ENCODE assay signal across 27 cellular contexts in genomic region chr15:83567318-83567717, GRCh38.
A peak's percentile ranks its signal among the peaks of the same experiment; 100 is the strongest.
DNase-seq lines count a peak whose midpoint lies in the region; ATAC-seq, FAIRE-seq and TF ChIP-seq lines count a peak whose summit lies in the region.
"Had no signal": no experiment of that assay in that cellular context is flagged by ENCODE, and none has a peak within 500 bp of the region (broad histone marks: within the 10 kb centered on the region; RNA-seq: fewer than 3 reads in every experiment).

No MANE protein-coding gene starts in this region.

- DNase-seq in A549 (ENCODE audit: low read depth in 1 of 2, low spot score in 1 of 2) (no peak), HT1080 (ENCODE audit: low read depth) (peak; percentile 11), GM12878 (ENCODE audit: low read depth, low spot score) (peak; percentile 3), kidney tubule cell (ENCODE audit: low spot score) (peak; percentile 41), upper lobe of left lung (no peak), DMS 273 treated with DMSO at 0.1 percent for 48 hours (lab: John Stamatoyannopoulos, UW) (no peak), H7 (no peak)
- DNase-seq: 8988T; C1 segment of cervical spinal cord; CD4-positive, alpha-beta memory T cell; COR-L47; HFFc6; KBM-7; NCI-H2029 treated with DMSO at 0.1 percent for 48 hours; NCI-H446 treated with DMSO at 0.1 percent for 48 hours; NCI-H82; NK-92 treated with Interleukin-12 subunit alpha and Interleukin-12 subunit beta, amount 100 ng/mL, for 24 hours; SHP77 treated with DMSO at 0.1 percent for 48 hours had no signal

- no peaks in the 10 kb centered on the region for H4K20me1 ChIP-seq in GM12878 (ENCODE audit: control insufficient read depth, insufficient read depth)

- H3K9me3 ChIP-seq in A549 (no peaks in the 10 kb centered on the region), GM12878 (replicated peaks; ENCODE audit: control insufficient read depth, insufficient read depth, low read length) (no peaks in the 10 kb centered on the region), upper lobe of left lung (no peaks in the 10 kb centered on the region)
- H3K9me3 ChIP-seq: HAP-1 had no signal

- no peak overlapping the region for H3K9ac ChIP-seq in GM12878 (ENCODE audit: control insufficient read depth, insufficient read depth, low read length)

- H3K27ac ChIP-seq in A549 (no peak overlapping the region), GM12878 (ENCODE audit: control insufficient read depth, insufficient read depth) (no peak overlapping the region), upper lobe of left lung (no peak overlapping the region)
- H3K27ac ChIP-seq: RWPE1, SK-N-MC had no signal

- RAD21 ChIA-PET in GM12878 (lab: Charles Lee; ENCODE audit: unreplicated experiment): no interaction called here

- H3K4me3 ChIP-seq in A549 (no peak overlapping the region), GM12878 (no peak overlapping the region), upper lobe of left lung (no peak overlapping the region), H7 (ENCODE audit: insufficient read depth, low read depth, low read length) (no peak overlapping the region)
- H3K4me3 ChIP-seq: GM23338, HAP-1, SK-N-MC had no signal

- TF ChIP-seq EP300 in A549 (IDR thresholded peaks at IDR 0.05): no peak
- TF ChIP-seq EP300 in GM12878 (IDR thresholded peaks at IDR 0.05; ENCODE audit: borderline replicate concordance in 1 of 2, control insufficient read depth in 1 of 2, low read depth in 2 of 2, low read length in 2 of 2): no peak
- no peak for TF ChIP-seq EP300 in upper lobe of left lung (IDR thresholded peaks at IDR 0.05)

- ATAC-seq in A549: peak; percentile 46 to 48; a peak in 4 of 6 replicates
- ATAC-seq in GM12878: peak; percentile 38; the same call in 1 of the 3 replicates
- no peak for ATAC-seq in GM18858 (IDR thresholded peaks at IDR 0.05; ENCODE audit: unreplicated experiment)
- ATAC-seq in upper lobe of left lung (ENCODE audit: low FRiP score in 2 of 2): no peak
- ATAC-seq: GM23338, Panc1 had no signal

- no peak overlapping the region for H2AFZ ChIP-seq in GM12878 (ENCODE audit: control insufficient read depth, low read depth, low read length)
- H2AFZ ChIP-seq: GM23338 had no signal

- in situ Hi-C loops in GM12878 (cut with MboI): no loop called here

- TF ChIP-seq RAD21 in A549 (conservative IDR thresholded peaks at IDR 0.05 in 1 of 2, IDR thresholded peaks at IDR 0.05 in 1 of 2) (no peak), GM12878 (IDR thresholded peaks at IDR 0.05; ENCODE audit: insufficient read depth, low read depth, low read length) (no peak)

- H3K27me3 ChIP-seq in GM12878 (replicated peaks in 1 of 2; ENCODE audit: control insufficient read depth in 2 of 2, insufficient read depth in 2 of 2, low read length in 1 of 2) (no peaks in the 10 kb centered on the region; a peak in 1 of 4 replicates), upper lobe of left lung (no peaks in the 10 kb centered on the region), H7 (ENCODE audit: control insufficient read depth, insufficient read depth, low read length) (no peaks in the 10 kb centered on the region)

- FAIRE-seq in A549 (lab: Jason Lieb, UNC): no peak
- FAIRE-seq in GM12878 (lab: Jason Lieb, UNC): no peak
- FAIRE-seq: G401.6, GM12892, HTR-8/SVneo had no signal

- H3K4me2 ChIP-seq in A549 (no peak overlapping the region), GM12878 (ENCODE audit: control insufficient read depth, insufficient read depth) (no peak overlapping the region)
- H3K4me2 ChIP-seq: GM23338 had no signal

- intact Hi-C loops in GM12878 (cut with micrococcal nuclease; ENCODE audit: unreplicated experiment): loop anchor here (5.0 kb wide), 1 partner anchor 455 kb away; no protein-coding TSS in a partner anchor

- POLR2A ChIA-PET in A549 (lab: Yijun Ruan, JAX): interaction anchor here (1.1 kb wide), 1 partner anchor 1027 kb away, joined by 4 read pairs; the partner anchor contains the start of gene RPS17
- POLR2A ChIA-PET in GM12878 (lab: Charles Lee): no interaction called here

- H3K4me1 ChIP-seq in A549: no peaks in the 10 kb centered on the region
- no peaks in the 10 kb centered on the region; the same call in 1 of the 2 replicates for H3K4me1 ChIP-seq in GM12878 (ENCODE audit: control insufficient read depth, insufficient read depth, low read length)
- H3K4me1 ChIP-seq in upper lobe of left lung: no peaks in the 10 kb centered on the region
- H3K4me1 ChIP-seq: HAP-1 had no signal

- H3K36me3 ChIP-seq in GM12878 (ENCODE audit: control insufficient read depth in 2 of 2, insufficient read depth in 2 of 2, low read length in 1 of 2) (no peaks in the 10 kb centered on the region), upper lobe of left lung (no peaks in the 10 kb centered on the region), H7 (replicated peaks; ENCODE audit: control insufficient read depth, insufficient read depth, low read length) (no peaks in the 10 kb centered on the region)
- H3K36me3 ChIP-seq: HAP-1 had no signal

- TF ChIP-seq CTCF in A549 (IDR thresholded peaks at IDR 0.05) (no peak), GM12878 (IDR thresholded peaks at IDR 0.05 in 2 of 3, conservative IDR thresholded peaks at IDR 0.05 in 1 of 3; ENCODE audit: control insufficient read depth in 2 of 3, extremely low read depth in 1 of 3, insufficient read depth in 1 of 3, low read depth in 3 of 3, low read length in 3 of 3) (no peak), upper lobe of left lung (IDR thresholded peaks at IDR 0.05) (no peak)

- CTCF ChIA-PET in A549 (lab: Yijun Ruan, JAX): interaction anchor here (0.6 to 16.0 kb wide), 9 partner anchors 6 to 457 kb away, joined by 3 to 249 read pairs (median 5); partner anchors contain the start of gene SH3GL3
- CTCF ChIA-PET in GM12878 (lab: Yijun Ruan, JAX): interaction anchor here (0.8 to 1.0 kb wide), 2 partner anchors 426 to 468 kb away, joined by 3 read pairs; no protein-coding TSS in a partner anchor

- no peak for TF ChIP-seq POLR2A in A549 (IDR thresholded peaks at IDR 0.05; ENCODE audit: low read length)
- TF ChIP-seq POLR2A in GM12878 (IDR thresholded peaks at IDR 0.05; ENCODE audit: low read depth, low read length): no peak
- no peak for TF ChIP-seq POLR2A in upper lobe of left lung (IDR thresholded peaks at IDR 0.05)

- no TSS peak for BruUV-seq in GM12878 (replicated peaks; lab: Mats Ljungman, UMichigan)

- no peaks in the 10 kb centered on the region for H3K79me2 ChIP-seq in GM12878 (ENCODE audit: control insufficient read depth, insufficient read depth, low read length)

- SMC1A ChIA-PET in GM12878 (lab: Charles Lee; ENCODE audit: uncharacterized antibody, unreplicated experiment): no interaction called here

- WGBS in A549 (ENCODE audit: missing lambda C conversion rate): 32% methylated on average over 2 of the region's 2 CpGs
- 0% methylated on average over 2 of the region's 2 CpGs for WGBS in GM12878 (ENCODE audit: insufficient coverage, insufficient replicate concordance, low lambda C conversion rate, missing lambda C conversion rate)
- 68 to 94% methylated on average over 2 of the region's 2 CpGs for WGBS in upper lobe of left lung, 2 donors

TF ChIP-seq in A549, 52 proteins besides CTCF, POLR2A, EP300 and RAD21 (continues in another document):
- no peak for TF ChIP-seq FOXS1 (CRISPR knock-in tag; IDR thresholded peaks at IDR 0.05)
- TF ChIP-seq HMGXB4 (CRISPR knock-in tag; IDR thresholded peaks at IDR 0.05; ENCODE audit: borderline replicate concordance): no peak
- no peak for TF ChIP-seq USF2 (IDR thresholded peaks at IDR 0.05)
- TF ChIP-seq HOXB5 (CRISPR knock-in tag; IDR thresholded peaks at IDR 0.05): no peak

TF ChIP-seq in GM12878, 131 proteins besides CTCF, POLR2A, EP300 and RAD21:
- TF ChIP-seq BCLAF1 (IDR thresholded peaks at IDR 0.05) (no peak), TBL1XR1 (IDR thresholded peaks at IDR 0.05; ENCODE audit: low read depth, low read length) (no peak), CREM (IDR thresholded peaks at IDR 0.05; ENCODE audit: low read depth) (no peak), JUND (IDR thresholded peaks at IDR 0.05; ENCODE audit: low read depth, low read length) (no peak), SIN3A (IDR thresholded peaks at IDR 0.05; ENCODE audit: low read depth, low read length) (no peak), ESRRA (IDR thresholded peaks at IDR 0.05; ENCODE audit: low read length) (no peak), HCFC1 (IDR thresholded peaks at IDR 0.05; ENCODE audit: low read length) (no peak)

Comparison
In these comparisons a context has a peak if more than half of its experiments do, and no peak if none do; other contexts are left out.
1. ATAC-seq: peak in A549 (2 of 2) and GM12878 (single experiment); none in GM18858 (single experiment) and upper lobe of left lung (0 of 2).
2. DNase-seq: peak in HT1080 (single experiment), GM12878 (single experiment) and kidney tubule cell (single experiment); none in A549 (0 of 2), upper lobe of left lung (0 of 2), DMS 273 treated with DMSO at 0.1 percent for 48 hours (single experiment) and H7 (single experiment).